Comparison of ENCODE assay signal across 8 cellular contexts in the genomic region with DNA sequence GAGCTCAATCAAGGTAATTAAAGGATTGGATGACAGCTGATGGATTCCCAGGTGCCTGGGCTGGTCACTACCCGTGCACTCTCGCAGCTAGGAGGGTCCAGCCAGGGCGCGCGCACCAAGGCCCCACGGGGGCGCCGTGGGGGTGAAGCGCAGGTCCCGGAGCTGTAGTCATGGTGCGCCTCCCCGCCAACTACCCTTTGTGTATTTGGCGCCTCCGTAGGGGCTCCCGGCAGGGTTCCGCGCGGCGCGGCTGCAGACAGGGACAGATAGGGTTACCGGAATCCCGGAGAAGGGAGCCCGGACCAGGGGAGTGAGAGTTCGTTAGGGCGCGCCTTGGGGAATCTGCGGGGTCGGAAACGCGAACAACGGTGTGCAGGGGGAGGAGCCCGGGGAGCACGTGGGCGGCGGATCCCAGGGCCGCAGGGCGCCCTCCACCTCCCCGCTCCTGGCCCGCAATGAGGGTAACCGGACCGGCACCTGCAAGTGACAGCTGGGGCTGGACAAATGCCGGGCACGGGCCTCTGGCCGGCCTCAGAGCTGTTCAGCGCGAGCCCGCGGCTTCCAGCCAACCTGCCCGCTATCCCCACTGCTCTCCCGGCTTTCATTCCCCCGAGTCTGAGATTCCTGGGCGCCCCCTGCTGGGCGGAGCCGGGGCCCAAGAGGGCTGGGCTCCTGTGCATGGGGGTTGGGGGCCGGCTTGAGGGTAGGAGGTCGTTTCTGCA. TPM values are rescaled to one million over a fixed set of nuclear protein-coding genes. Genes with fewer than 3 reads are reported as not detected.
DNase-seq lines count a peak whose midpoint lies in the region; ATAC-seq, FAIRE-seq and TF ChIP-seq lines count a peak whose summit lies in the region.

No MANE protein-coding gene starts in this region.

- peak; percentile 55 for ATAC-seq in GM21447 (IDR thresholded peaks at IDR 0.05; ENCODE audit: unreplicated experiment)
- ATAC-seq in central memory CD8-positive, alpha-beta T cell (replicated peaks; ENCODE audit: extremely low read depth, poor library complexity, severe bottlenecking): peak; percentile 57

- peak overlapping the region in 1 of 2 donors; percentile 51 for H3K9ac ChIP-seq in kidney (ENCODE audit: low read length in 2 of 2)

- H3K27ac Mint-ChIP-seq in central memory CD8-positive, alpha-beta T cell (ENCODE audit: low read depth): peak overlapping the region; percentile 68

- H3K4me1 Mint-ChIP-seq in central memory CD8-positive, alpha-beta T cell: peaks cover 17% of the 10 kb centered on the region

- no peak overlapping the region for H3K27ac ChIP-seq in kidney (ENCODE audit: low read depth in 2 of 2, low read length in 2 of 2)

- DNase-seq in CD1c-positive myeloid dendritic cell (ENCODE audit: extremely low spot score): peak; percentile 65
- DNase-seq in NCI-H2107 treated with DMSO at 0.1 percent for 48 hours (lab: John Stamatoyannopoulos, UW; ENCODE audit: unreplicated experiment): peak; percentile 19
- peak; percentile 33 to 63 (median 52) for DNase-seq in activated CD4-positive, CD25-positive, alpha-beta regulatory T cell (lab: John Stamatoyannopoulos, UW)
- DNase-seq in central memory CD8-positive, alpha-beta T cell (ENCODE audit: low spot score in 2 of 2): peak; percentile 37 to 52
- peak; percentile 90 for DNase-seq in kidney
- peak; percentile 40 to 69 (median 69) for DNase-seq in stimulated activated CD4-positive, alpha-beta T cell treated with anti-CD3 and anti-CD28 coated beads, Interleukin-12 subunit alpha, Interleukin-12 subunit beta, amount 100 ng/mL, for 48 hours (ENCODE audit: low read depth in 2 of 3, low spot score in 1 of 3)
- no peak for DNase-seq in cortex of kidney (lab: John Stamatoyannopoulos, UW)

- intact Hi-C loops in kidney (cut with DNase I): loop anchor here (10.0 kb wide), 1 partner anchor 91 kb away; a partner anchor contains a TSS

- H3K9me3 ChIP-seq in kidney (ENCODE audit: control insufficient read depth in 1 of 2, low read length in 2 of 2): no peaks in the 10 kb centered on the region

- H3K4me1 ChIP-seq in kidney (ENCODE audit: control insufficient read depth in 1 of 2, insufficient read depth in 1 of 2, low read depth in 1 of 2, low read length in 2 of 2): peaks cover 3% of the 10 kb centered on the region in 2 donors

- H3K4me3 Mint-ChIP-seq in central memory CD8-positive, alpha-beta T cell: peak overlapping the region; percentile 90

- FAIRE-seq in kidney (lab: Jason Lieb, UNC): no peak

- no peaks in the 10 kb centered on the region for H3K9me3 Mint-ChIP-seq in central memory CD8-positive, alpha-beta T cell

- H3K36me3 ChIP-seq in kidney (ENCODE audit: control insufficient read depth in 1 of 2, insufficient read depth in 2 of 2, low read length in 2 of 2): no peaks in the 10 kb centered on the region

- H3K27me3 Mint-ChIP-seq in central memory CD8-positive, alpha-beta T cell: no peaks in the 10 kb centered on the region

- H3K36me3 Mint-ChIP-seq in central memory CD8-positive, alpha-beta T cell (ENCODE audit: insufficient read depth): peaks cover 20% of the 10 kb centered on the region

- TF ChIP-seq CTCF in kidney (IDR thresholded peaks at IDR 0.05; ENCODE audit: borderline replicate concordance, extremely low read depth, insufficient read depth): peak; percentile 62

- H3K4me3 ChIP-seq in kidney (ENCODE audit: low read length in 2 of 2): peak overlapping the region; percentile 3 to 63

RNA-seq across cellular contexts. Expression of a gene that starts 3.4 kb away (rescaled TPM):
- total RNA-seq in kidney: 4.6 TPM
- polyA plus RNA-seq in kidney (ENCODE audit: insufficient read depth, low read depth, low replicate concordance): 0.99 TPM

RNA-seq across cellular contexts. Expression of a gene that starts 8.1 kb away (rescaled TPM):
- total RNA-seq in kidney: 29.6 TPM
- 20.4 TPM for polyA plus RNA-seq in kidney (ENCODE audit: insufficient read depth, low read depth, low replicate concordance)
